In genomic region chr9:132250324-132251262, GRCh38 we compare ENCODE assay signal across 24 cellular contexts.
"Had no signal": no experiment of that assay in that cellular context is flagged by ENCODE, and none has a peak within 500 bp of the region (broad histone marks: within the 10 kb centered on the region; RNA-seq: fewer than 3 reads in every experiment).

No MANE protein-coding gene starts in this region.

- H3K9me3 ChIP-seq: body of pancreas, neutrophil, ovary, psoas muscle, right atrium auricular region had no signal

- H3K36me3 ChIP-seq: cardiac muscle cell, left lung, neutrophil, ovary, right atrium auricular region, spleen, tibial artery had no signal

- ATAC-seq: activated CD4-positive, alpha-beta T cell treated with anti-CD3 and anti-CD28 coated beads for 36 hours; activated naive CD8-positive, alpha-beta T cell treated with anti-CD3 and anti-CD28 coated beads, Interleukin-2, amount 50 U/mL, for 24 hours; activated T-cell treated with anti-CD3 and anti-CD28 coated beads, Interleukin-2, amount 50 U/mL, for 4 hours; body of pancreas; naive thymus-derived CD8-positive, alpha-beta T cell; psoas muscle; T-cell had no signal

- H3K4me1 ChIP-seq: left lung, psoas muscle, right atrium auricular region had no signal

- H3K27ac ChIP-seq: cardiac muscle cell, left lung, neutrophil, ovary, psoas muscle, right atrium auricular region, spleen, tibial artery had no signal

- H3K27me3 ChIP-seq: body of pancreas, cardiac muscle cell, ovary, right atrium auricular region had no signal

- DNase-seq: activated CD4-positive, alpha-beta T cell treated with anti-CD3 and anti-CD28 coated beads for 36 hours; activated CD4-positive, alpha-beta T cell treated with anti-CD3 and anti-CD28 coated beads, Interleukin-2, amount 50 U/mL, for 48 hours; activated CD8-positive, alpha-beta memory T cell treated with anti-CD3 and anti-CD28 coated beads, Interleukin-2, amount 50 U/mL, for 48 hours; activated naive CD4-positive, alpha-beta T cell treated with anti-CD3 and anti-CD28 coated beads for 36 hours; activated naive CD8-positive, alpha-beta T cell treated with anti-CD3 and anti-CD28 coated beads, Interleukin-2, amount 50 U/mL, for 24 hours; activated T-cell treated with anti-CD3 and anti-CD28 coated beads, Interleukin-2, amount 50 U/mL, for 4 hours; body of pancreas; effector CD4-positive, alpha-beta T cell; erythroblast; foreskin melanocyte; mammary epithelial cell; naive thymus-derived CD8-positive, alpha-beta T cell; ovary; spleen; stimulated activated CD4-positive, alpha-beta T cell treated with anti-CD3 and anti-CD28 coated beads, Interleukin-4, amount 100 ng/mL, for 1 hour; stimulated activated naive CD4-positive, alpha-beta T cell treated with Interleukin-2 at 50 U/mL for 16 hours; substantia nigra; T-cell; tibial artery had no signal

- H3K4me3 ChIP-seq: body of pancreas, cardiac muscle cell, left lung, ovary, psoas muscle, right atrium auricular region, spleen, tibial artery had no signal
